Comparison of ENCODE assay signal across 8 cellular contexts in the genomic region with DNA sequence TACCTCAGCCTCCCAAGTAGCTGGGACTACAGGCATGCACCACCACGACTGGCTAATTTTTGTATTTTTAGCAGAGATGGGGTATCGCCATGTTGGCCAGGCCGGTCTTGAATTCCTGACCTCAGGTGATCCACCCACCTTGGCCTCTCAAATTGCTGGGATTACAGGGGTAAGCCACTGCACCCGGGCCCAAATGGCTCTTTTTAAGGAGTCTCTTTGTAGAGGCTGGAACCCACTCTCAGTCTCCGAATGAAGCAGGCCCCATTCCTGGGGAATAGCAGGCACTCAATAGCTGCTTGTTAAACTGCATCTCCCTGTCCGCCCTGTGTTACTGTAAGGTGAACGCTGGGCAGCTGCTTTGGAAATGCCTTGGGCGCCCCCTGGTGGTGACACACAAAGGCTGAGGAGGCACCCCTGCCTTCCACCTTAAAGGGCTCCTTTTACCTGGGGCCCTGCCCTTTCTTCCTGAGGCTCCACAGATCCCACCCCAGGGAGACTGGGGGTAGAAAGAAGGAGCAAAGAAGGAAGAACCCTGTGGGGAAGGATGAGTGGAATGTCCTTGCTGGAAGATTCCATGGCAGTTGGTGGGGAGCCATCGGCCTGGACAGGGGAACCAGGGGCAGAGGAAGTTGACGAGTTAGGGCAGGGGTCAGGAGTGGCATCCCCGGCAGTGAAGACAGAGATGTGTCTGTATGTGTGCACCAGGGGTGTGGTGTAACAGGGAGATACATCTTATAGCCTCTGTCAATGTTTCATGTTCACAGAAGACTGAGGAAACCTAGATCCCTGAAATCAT. TPM values are rescaled to one million over a fixed set of nuclear protein-coding genes. Genes with fewer than 3 reads are reported as not detected.
A peak's percentile ranks its signal among the peaks of the same experiment; 100 is the strongest.
DNase-seq lines count a peak whose midpoint lies in the region; ATAC-seq and TF ChIP-seq lines count a peak whose summit lies in the region.

No MANE protein-coding gene starts in this region.

- H3K27ac ChIP-seq in SJSA1, result no peak overlapping the region
- no peak overlapping the region for H3K27ac ChIP-seq in thyroid gland

- no peak overlapping the region for H3K27ac Mint-ChIP-seq in osteocyte (ENCODE audit: unreplicated experiment)

- no peaks in the 10 kb centered on the region for H3K36me3 ChIP-seq in SJSA1
- H3K36me3 ChIP-seq in thyroid gland, result no peaks in the 10 kb centered on the region

- H3K9me3 Mint-ChIP-seq in osteocyte (ENCODE audit: unreplicated experiment), result no peaks in the 10 kb centered on the region

- no peaks in the 10 kb centered on the region for H3K27me3 Mint-ChIP-seq in osteocyte (ENCODE audit: unreplicated experiment)

- H3K4me3 ChIP-seq in SJSA1 (no peak overlapping the region), thyroid gland (replicated peaks in 1 of 3) (no peak overlapping the region)

- peaks cover 11% of the 10 kb centered on the region for H3K4me1 Mint-ChIP-seq in osteocyte (ENCODE audit: unreplicated experiment)

- H3K27me3 ChIP-seq in SJSA1 (replicated peaks) (no peaks in the 10 kb centered on the region), thyroid gland (no peaks in the 10 kb centered on the region)

- TF ChIP-seq POLR2A in thyroid gland (IDR thresholded peaks at IDR 0.05), result no peak

- intact Hi-C loops in thyroid gland (cut with DNase I), result loop anchor here (2.0 to 10.0 kb wide), 2 partner anchors 49 to 195 kb away; a partner anchor contains a TSS

- DNase-seq in NAMALWA (ENCODE audit: low spot score) (peak; percentile 87), SJSA1 (ENCODE audit: low read depth in 1 of 2, low spot score in 2 of 2) (peak; percentile 74 to 91), foreskin melanocyte (peak; percentile 47), osteocyte (ENCODE audit: extremely low spot score, unreplicated experiment) (peak; percentile 95), thyroid gland (peak; percentile 88 to 91)
- peak; percentile 97 for DNase-seq in activated effector memory CD4-positive, alpha-beta T cell treated with anti-CD3 and anti-CD28 coated beads, Interleukin-2, amount 50 U/mL, for 16 hours

- H3K36me3 Mint-ChIP-seq in osteocyte (ENCODE audit: unreplicated experiment), result no peaks in the 10 kb centered on the region

- TF ChIP-seq CTCF in GM12873 (IDR thresholded peaks at IDR 0.05; ENCODE audit: insufficient read depth, low read depth, low read length, missing control alignments), result peak; percentile 90
- peak; percentile 96 for TF ChIP-seq CTCF in osteocyte (IDR thresholded peaks at IDR 0.05)
- peak; percentile 82 to 95 (median 92) for TF ChIP-seq CTCF in thyroid gland (IDR thresholded peaks at IDR 0.05)

- H3K9me3 ChIP-seq in SJSA1 (replicated peaks) (no peaks in the 10 kb centered on the region), thyroid gland (no peaks in the 10 kb centered on the region)

- 39 to 45% methylated on average over 10 to 11 of the region's 11 CpGs for WGBS in thyroid gland, 2 donors

- ATAC-seq in GM18511 (IDR thresholded peaks at IDR 0.05; ENCODE audit: unreplicated experiment), result no peak

- no peak overlapping the region for H3K4me3 Mint-ChIP-seq in osteocyte (ENCODE audit: unreplicated experiment)

- H3K4me1 ChIP-seq in SJSA1 (replicated peaks), result peaks cover 4% of the 10 kb centered on the region
- peaks cover 6 to 20% of the 10 kb centered on the region in 2 donors for H3K4me1 ChIP-seq in thyroid gland

RNA-seq across cellular contexts. Expression of a gene that starts 6.1 kb away (rescaled TPM):
- total RNA-seq in SJSA1 (2014; rRNA removed; shearing (Covaris generic)), result 1.8 and 2.1 TPM in 2 replicates
- total RNA-seq in osteocyte, result 19.9 and 20.7 TPM in 2 replicates
- total RNA-seq in thyroid gland, result 10 to 100 TPM in 3 of 4 donors, 1 to 10 TPM in 1; 7.1 to 14.1 (median 12.3) TPM

RNA-seq across cellular contexts. Expression of a gene that starts 39.0 kb away (rescaled TPM):
- not detected in 2 replicates for total RNA-seq in SJSA1 (2014; rRNA removed; shearing (Covaris generic))
- 0.16 TPM in 1 of 2 replicates, not detected in the other for total RNA-seq in osteocyte
- total RNA-seq in thyroid gland, result 1 to 10 TPM in 1 of 4 donors, under 1 TPM in 3; 0.56 to 5.9 (median 0.96) TPM

RNA-seq across cellular contexts. Expression of a gene that starts 48.9 kb away (rescaled TPM):
- total RNA-seq in SJSA1 (2014; rRNA removed; shearing (Covaris generic)), result 39.5 and 41.1 TPM in 2 replicates
- total RNA-seq in osteocyte, result 25.4 and 25.6 TPM in 2 replicates
- total RNA-seq in thyroid gland, result 10 to 100 TPM; 37.0 to 71.5 (median 49.1) TPM

RNA-seq across cellular contexts. Expression of a gene that starts 51.4 kb away (rescaled TPM):
- 34.3 and 94.6 TPM in 2 replicates for total RNA-seq in SJSA1 (2014; rRNA removed; shearing (Covaris generic))
- total RNA-seq in osteocyte, result 9.0 and 9.2 TPM in 2 replicates
- 100 to 1,000 TPM in 1 of 4 donors, 10 to 100 TPM in 3; 47.3 to 103 (median 78.9) TPM for total RNA-seq in thyroid gland

RNA-seq across cellular contexts. Expression of a gene that starts 58.5 kb away (rescaled TPM):
- not detected in 2 replicates for total RNA-seq in SJSA1 (2014; rRNA removed; shearing (Covaris generic))
- 0.54 and 0.84 TPM in 2 replicates for total RNA-seq in osteocyte
- total RNA-seq in thyroid gland, result 1 to 10 TPM in 2 of 4 donors, under 1 TPM in 1, not detected in 1; 0.44 to 3.2 (median 2.0) TPM

Comparison
In these comparisons a context has a peak if more than half of its experiments do, and no peak if none do; other contexts are left out.
1. DNase-seq: peak in every context shown above with its lines; median percentile 97 in activated effector memory CD4-positive, alpha-beta T cell treated with anti-CD3 and anti-CD28 coated beads, Interleukin-2, amount 50 U/mL, for 16 hours; 95 in osteocyte; 90 in thyroid gland; 87 in NAMALWA; 82 in SJSA1; 47 in foreskin melanocyte.